ENCODE assay signal across 1 cellular context in genomic region chr12:111444706-111445310, GRCh38.
TF ChIP-seq lines count a peak whose summit lies in the region.

No MANE protein-coding gene starts in this region.

TF ChIP-seq in GM12878, 131 proteins besides CTCF, POLR2A, EP300 and RAD21 (continued from another document):
- TF ChIP-seq ZBTB4 (CRISPR knock-in tag; IDR thresholded peaks at IDR 0.05) = no peak
- TF ChIP-seq E2F4 (IDR thresholded peaks at IDR 0.05; ENCODE audit: low read depth, low read length) = 0 out of 2 replicates have a peak, but pooled peaks have one; percentile 14
- 0 out of 2 replicates have a peak, but pooled peaks have one; percentile 24 for TF ChIP-seq HCFC1 (IDR thresholded peaks at IDR 0.05; ENCODE audit: low read length)
- peak; percentile 68; the same call in 2 of the 3 replicates for TF ChIP-seq POU2F2 (IDR thresholded peaks at IDR 0.05; ENCODE audit: borderline replicate concordance, low read depth, low read length)
- TF ChIP-seq FOXK2 (IDR thresholded peaks at IDR 0.05) = no peak
- TF ChIP-seq CREB1 (IDR thresholded peaks at IDR 0.05; ENCODE audit: low read depth) = 0 out of 2 replicates have a peak, but pooled peaks have one; percentile 44
- peak in 1 of 2 experiments; percentile 64; a peak in 1 of 4 replicates for TF ChIP-seq SRF (IDR thresholded peaks at IDR 0.05; ENCODE audit: low read depth in 2 of 2, low read length in 2 of 2)
- TF ChIP-seq HDGF (IDR thresholded peaks at IDR 0.05) = peak; percentile 90
- TF ChIP-seq FOS (IDR thresholded peaks at IDR 0.05; ENCODE audit: borderline replicate concordance, extremely low read depth, insufficient read length) = no peak
- peak; percentile 97 for TF ChIP-seq BCL3 (IDR thresholded peaks at IDR 0.05; ENCODE audit: borderline replicate concordance, insufficient read depth, low read depth, low read length, poor library complexity, severe bottlenecking)
- peak; percentile 44 for TF ChIP-seq PBX3 (IDR thresholded peaks at IDR 0.05; ENCODE audit: insufficient replicate concordance, low read depth, low read length)
- TF ChIP-seq BMI1 (IDR thresholded peaks at IDR 0.05; ENCODE audit: borderline replicate concordance) = peak; percentile 20; the same call in 1 of the 2 replicates
- TF ChIP-seq ETV6 (conservative IDR thresholded peaks at IDR 0.05 in 1 of 2, IDR thresholded peaks at IDR 0.05 in 1 of 2; ENCODE audit: borderline replicate concordance in 1 of 2, low read depth in 1 of 2) = peak in 1 of 2 experiments; percentile 99; a peak in 2 of 4 replicates
- no peak for TF ChIP-seq YBX1 (IDR thresholded peaks at IDR 0.05)
- TF ChIP-seq NRF1 (conservative IDR thresholded peaks at IDR 0.05; ENCODE audit: low read depth, low read length) = no peak
- TF ChIP-seq MEF2A (IDR thresholded peaks at IDR 0.05; ENCODE audit: insufficient read depth, low read depth, low read length) = peak; percentile 85
- TF ChIP-seq TARDBP (IDR thresholded peaks at IDR 0.05; ENCODE audit: borderline replicate concordance) = no peak
- 0 out of 2 replicates have a peak, but pooled peaks have one; percentile 4 for TF ChIP-seq ZNF384 (IDR thresholded peaks at IDR 0.05; ENCODE audit: borderline replicate concordance, low read depth, low read length)
- TF ChIP-seq MAX (IDR thresholded peaks at IDR 0.05; ENCODE audit: low read depth, low read length) = peak; percentile 28; the same call in 1 of the 2 replicates
- TF ChIP-seq TCF3 (IDR thresholded peaks at IDR 0.05; ENCODE audit: borderline replicate concordance, insufficient read depth, low read depth, low read length) = peak; percentile 96
- TF ChIP-seq KAT2A (conservative IDR thresholded peaks at IDR 0.05; ENCODE audit: control insufficient read depth, low read depth, low read length) = no peak
- TF ChIP-seq IRF4 (IDR thresholded peaks at IDR 0.05; ENCODE audit: low read depth, low read length) = peak; percentile 97
- TF ChIP-seq MEF2B (IDR thresholded peaks at IDR 0.05; ENCODE audit: partially characterized antibody, poor library complexity, severe bottlenecking) = peak; percentile 53
- 0 out of 2 replicates have a peak, but pooled peaks have one; percentile 35 for TF ChIP-seq POLR2AphosphoS5 (IDR thresholded peaks at IDR 0.05; ENCODE audit: low read length)
- TF ChIP-seq E2F8 (IDR thresholded peaks at IDR 0.05; ENCODE audit: low read depth, partially characterized antibody) = no peak
- peak; percentile 95 for TF ChIP-seq RCOR1 (conservative IDR thresholded peaks at IDR 0.05; ENCODE audit: low read depth, low read length)
- TF ChIP-seq JUNB (IDR thresholded peaks at IDR 0.05) = peak; percentile 94
- peak; percentile 42 for TF ChIP-seq PKNOX1 (IDR thresholded peaks at IDR 0.05)
- 0 out of 2 replicates have a peak, but pooled peaks have one; percentile 29 for TF ChIP-seq PML (IDR thresholded peaks at IDR 0.05; ENCODE audit: low read length)
- peak; percentile 95 for TF ChIP-seq GATAD2B (conservative IDR thresholded peaks at IDR 0.05; ENCODE audit: low read depth)
- TF ChIP-seq YY1 (IDR thresholded peaks at IDR 0.05; ENCODE audit: low read depth, low read length) = peak; percentile 41; the same call in 1 of the 2 replicates
- no peak for TF ChIP-seq MYC (IDR thresholded peaks at IDR 0.05; ENCODE audit: insufficient read depth, insufficient read length, insufficient replicate concordance, low read length, severe bottlenecking)
- TF ChIP-seq NR2C2 (IDR thresholded peaks at IDR 0.05; ENCODE audit: borderline replicate concordance, control insufficient read depth, insufficient read length, low read depth) = no peak
- TF ChIP-seq KLF5 (IDR thresholded peaks at IDR 0.05; ENCODE audit: partially characterized antibody) = peak; percentile 77
- 0 out of 4 replicates have a peak, but pooled peaks of 1 of the 2 experiments have one; percentile 21 for TF ChIP-seq CEBPB (IDR thresholded peaks at IDR 0.05; ENCODE audit: borderline replicate concordance in 1 of 2, low read depth in 2 of 2, low read length in 2 of 2)
- peak in 1 of 2 experiments; percentile 77; a peak in 2 of 3 replicates for TF ChIP-seq EGR1 (IDR thresholded peaks at IDR 0.05; ENCODE audit: borderline replicate concordance in 1 of 2, low read depth in 2 of 2, low read length in 2 of 2)
- TF ChIP-seq HDAC6 (IDR thresholded peaks at IDR 0.05; ENCODE audit: unreplicated experiment) = no peak
- TF ChIP-seq ELK1 (IDR thresholded peaks at IDR 0.05; ENCODE audit: low read depth, low read length) = no peak
- peak; percentile 78; the same call in 1 of the 2 replicates for TF ChIP-seq MTA3 (IDR thresholded peaks at IDR 0.05; ENCODE audit: borderline replicate concordance, low read length)
- TF ChIP-seq SUZ12 (IDR thresholded peaks at IDR 0.05; ENCODE audit: unreplicated experiment) = no peak
- TF ChIP-seq SMC3 (IDR thresholded peaks at IDR 0.05; ENCODE audit: borderline replicate concordance, low read length) = peak; percentile 35; the same call in 1 of the 2 replicates
- TF ChIP-seq RFX5 (IDR thresholded peaks at IDR 0.05; ENCODE audit: low read depth, low read length) = 0 out of 2 replicates have a peak, but pooled peaks have one; percentile 10
- peak; percentile 96 for TF ChIP-seq JUND (IDR thresholded peaks at IDR 0.05; ENCODE audit: low read depth, low read length)
